3 cellular contexts compared by ENCODE assay signal in genomic region chr3:108130247-108130646, GRCh38.
TF ChIP-seq lines count a peak whose summit lies in the region.

No MANE protein-coding gene starts in this region.

TF ChIP-seq in SK-N-SH, 30 proteins besides CTCF, POLR2A, EP300 and RAD21 (continued from another document):
- TF ChIP-seq REST (IDR thresholded peaks at IDR 0.05; ENCODE audit: low read depth, low read length) (no peak), TCF12 (IDR thresholded peaks at IDR 0.05) (no peak), TEAD4 (IDR thresholded peaks at IDR 0.05; ENCODE audit: borderline replicate concordance, insufficient read depth) (no peak), USF2 (IDR thresholded peaks at IDR 0.05; ENCODE audit: borderline replicate concordance, low read depth, low read length) (no peak), CHD2 (IDR thresholded peaks at IDR 0.05; ENCODE audit: low read length, partially characterized antibody) (no peak), NRF1 (IDR thresholded peaks at IDR 0.05; ENCODE audit: low read depth, low read length) (no peak), FOXM1 (IDR thresholded peaks at IDR 0.05; ENCODE audit: low read depth) (no peak), FOXJ3 (CRISPR knock-in tag; IDR thresholded peaks at IDR 0.05) (no peak), PBX3 (IDR thresholded peaks at IDR 0.05) (no peak), GATA2 (CRISPR knock-in tag; IDR thresholded peaks at IDR 0.05) (no peak), NFIC (IDR thresholded peaks at IDR 0.05; ENCODE audit: borderline replicate concordance) (no peak), MAX (IDR thresholded peaks at IDR 0.05; ENCODE audit: low read depth) (no peak), POLR2AphosphoS5 (IDR thresholded peaks at IDR 0.05; ENCODE audit: low read depth, low read length) (no peak)

TF ChIP-seq in SK-N-SH treated with all-trans-retinoic acid at 6 μM for 48 hours, 23 proteins besides CTCF, POLR2A, EP300 and RAD21 (continued from another document):
- TF ChIP-seq GLIS3 (CRISPR knock-in tag; IDR thresholded peaks at IDR 0.05) (no peak), POU6F1 (CRISPR knock-in tag; IDR thresholded peaks at IDR 0.05; ENCODE audit: borderline replicate concordance, low read depth) (no peak), OSR1 (CRISPR knock-in tag; IDR thresholded peaks at IDR 0.05) (no peak)

TF ChIP-seq in GM12891, 5 proteins besides CTCF, POLR2A, EP300 and RAD21 (continued from another document):
- TF ChIP-seq PAX5 (IDR thresholded peaks at IDR 0.05; ENCODE audit: insufficient read depth, low read length, severe bottlenecking) = no peak
